ENCODE assay signal across 8 cellular contexts in genomic region chr18:43587538-43588153, GRCh38.
A peak's percentile ranks its signal among the peaks of the same experiment; 100 is the strongest.
DNase-seq lines count a peak whose midpoint lies in the region; ATAC-seq, FAIRE-seq and TF ChIP-seq lines count a peak whose summit lies in the region.

No MANE protein-coding gene starts in this region.

- no peaks in the 10 kb centered on the region for H3K36me3 ChIP-seq in bronchial epithelial cell (ENCODE audit: control insufficient read depth, insufficient read depth, low read length)

- ATAC-seq in natural killer cell (no peak), HG02884 (IDR thresholded peaks at IDR 0.05; ENCODE audit: unreplicated experiment) (peak; percentile 72), left colon (peak; percentile 54)
- ATAC-seq in natural killer cell treated with Interleukin-12 subunit alpha and Interleukin-12 subunit beta and Interleukin-15 and Interleukin-18, amount 100 ng/mL, for 72 hours, result no peak

- no peak overlapping the region for H3K27ac Mint-ChIP-seq in natural killer cell
- no peak overlapping the region for H3K27ac Mint-ChIP-seq in natural killer cell treated with Interleukin-12 subunit alpha and Interleukin-12 subunit beta and Interleukin-15 and Interleukin-18, amount 100 ng/mL, for 72 hours

- no peak overlapping the region for H3K4me3 ChIP-seq in bronchial epithelial cell (ENCODE audit: low read depth, low read length)

- intact Hi-C loops in natural killer cell (cut with micrococcal nuclease) (loop anchor here (1.0 to 2.0 kb wide), 2 partner anchors 1473 to 1535 kb away; no protein-coding TSS in a partner anchor), left colon (cut with DNase I, micrococcal nuclease) (no loop called here)

- no peak for FAIRE-seq in bronchial epithelial cell (lab: Jason Lieb, UNC)

- DNase-seq in natural killer cell (no peak), NCI-H2171 treated with DMSO at 0.1 percent for 48 hours (lab: John Stamatoyannopoulos, UW) (peak; percentile 59), bronchial epithelial cell (ENCODE audit: low read depth) (peak; percentile 54), left colon (no peak), GF-D8 (lab: John Stamatoyannopoulos, UW) (no peak), cortex of kidney (lab: John Stamatoyannopoulos, UW) (no peak)
- DNase-seq in natural killer cell treated with Interleukin-12 subunit alpha and Interleukin-12 subunit beta and Interleukin-15 and Interleukin-18, amount 100 ng/mL, for 72 hours (ENCODE audit: low spot score), result no peak

- H3K4me1 Mint-ChIP-seq in natural killer cell, result no peaks in the 10 kb centered on the region
- H3K4me1 Mint-ChIP-seq in natural killer cell treated with Interleukin-12 subunit alpha and Interleukin-12 subunit beta and Interleukin-15 and Interleukin-18, amount 100 ng/mL, for 72 hours (ENCODE audit: low read depth in 2 of 2), result no peaks in the 10 kb centered on the region

- H3K9me3 Mint-ChIP-seq in natural killer cell, result no peaks in the 10 kb centered on the region
- H3K9me3 Mint-ChIP-seq in natural killer cell treated with Interleukin-12 subunit alpha and Interleukin-12 subunit beta and Interleukin-15 and Interleukin-18, amount 100 ng/mL, for 72 hours, result no peaks in the 10 kb centered on the region

- H3K4me3 Mint-ChIP-seq in natural killer cell, result no peak overlapping the region
- H3K4me3 Mint-ChIP-seq in natural killer cell treated with Interleukin-12 subunit alpha and Interleukin-12 subunit beta and Interleukin-15 and Interleukin-18, amount 100 ng/mL, for 72 hours, result no peak overlapping the region

- H3K27me3 ChIP-seq in bronchial epithelial cell (ENCODE audit: control insufficient read depth, insufficient read depth, low read length), result no peaks in the 10 kb centered on the region

- TF ChIP-seq CTCF in natural killer cell (IDR thresholded peaks at IDR 0.05) (peak; percentile 67), bronchial epithelial cell (IDR thresholded peaks at IDR 0.05; ENCODE audit: insufficient read depth, low read length, severe bottlenecking) (peak; percentile 66)

- H3K27me3 Mint-ChIP-seq in natural killer cell (ENCODE audit: low read depth in 2 of 2), result no peaks in the 10 kb centered on the region
- peaks cover 0 to 2% of the 10 kb centered on the region in 2 donors for H3K27me3 Mint-ChIP-seq in natural killer cell treated with Interleukin-12 subunit alpha and Interleukin-12 subunit beta and Interleukin-15 and Interleukin-18, amount 100 ng/mL, for 72 hours

- H3K36me3 Mint-ChIP-seq in natural killer cell, result no peaks in the 10 kb centered on the region
- no peaks in the 10 kb centered on the region for H3K36me3 Mint-ChIP-seq in natural killer cell treated with Interleukin-12 subunit alpha and Interleukin-12 subunit beta and Interleukin-15 and Interleukin-18, amount 100 ng/mL, for 72 hours

Comparison
In these comparisons a context has a peak if more than half of its experiments do, and no peak if none do; other contexts are left out.
1. ATAC-seq: peak in HG02884 (single experiment) and left colon (single experiment); none in natural killer cell (0 of 3) and natural killer cell treated with Interleukin-12 subunit alpha and Interleukin-12 subunit beta and Interleukin-15 and Interleukin-18, amount 100 ng/mL, for 72 hours (0 of 2).
2. DNase-seq: peak in NCI-H2171 treated with DMSO at 0.1 percent for 48 hours (single experiment) and bronchial epithelial cell (single experiment); none in natural killer cell (single experiment), natural killer cell treated with Interleukin-12 subunit alpha and Interleukin-12 subunit beta and Interleukin-15 and Interleukin-18, amount 100 ng/mL, for 72 hours (single experiment), left colon (0 of 2), GF-D8 (single experiment) and cortex of kidney (single experiment).